Comparison of ENCODE assay signal across 28 cellular contexts in genomic region chr16:50139580-50139979, GRCh38.
"Had no signal": no experiment of that assay in that cellular context is flagged by ENCODE, and none has a peak within 500 bp of the region (broad histone marks: within the 10 kb centered on the region; RNA-seq: fewer than 3 reads in every experiment).

No MANE protein-coding gene starts in this region.

- H3K4me1 ChIP-seq: colonic mucosa, esophagus squamous epithelium, heart right ventricle, left lung, lower lobe of right lung had no signal

- H3K9me3 ChIP-seq: colonic mucosa, esophagus squamous epithelium, gastrocnemius medialis, heart right ventricle, left lung, lower lobe of right lung, mucosa of descending colon had no signal

- H3K27ac Mint-ChIP-seq: dendritic cell treated with granulocyte-macrophage colony-stimulating factor and Interleukin-4, amounts not matched to agents 40 ng/mL and 50 ng/mL, for 4 days; endodermal cell; mesothelial cell of epicardium had no signal

- H3K9me3 Mint-ChIP-seq: dendritic cell treated with granulocyte-macrophage colony-stimulating factor and Interleukin-4, amounts not matched to agents 40 ng/mL and 50 ng/mL, for 4 days; effector memory CD8-positive, alpha-beta T cell; naive B cell had no signal

- H3K4me1 Mint-ChIP-seq: endodermal cell, mesothelial cell of epicardium, naive B cell had no signal

- FAIRE-seq: endometrium, islet of Langerhans, keratinocyte had no signal

- H3K4me3 ChIP-seq: colonic mucosa, esophagus squamous epithelium, gastrocnemius medialis, heart right ventricle, left lung, lower lobe of right lung, mucosa of descending colon had no signal

- H3K27ac ChIP-seq: colonic mucosa, epithelial cell of prostate, esophagus squamous epithelium, gastrocnemius medialis, heart right ventricle, left lung, lower lobe of right lung had no signal

- H3K36me3 Mint-ChIP-seq: mesothelial cell of epicardium, naive B cell had no signal

- H3K4me3 Mint-ChIP-seq: dendritic cell treated with granulocyte-macrophage colony-stimulating factor and Interleukin-4, amounts not matched to agents 40 ng/mL and 50 ng/mL, for 4 days; effector memory CD8-positive, alpha-beta T cell; endodermal cell; mesothelial cell of epicardium; naive B cell had no signal

- ATAC-seq: effector memory CD8-positive, alpha-beta T cell; esophagus mucosa; gastrocnemius medialis; heart right ventricle; left cardiac atrium; left lung; left ventricle myocardium superior; lower lobe of right lung; mucosa of descending colon had no signal

- DNase-seq: colonic mucosa; cortex of kidney; effector CD8-positive, alpha-beta T cell; effector memory CD8-positive, alpha-beta T cell; endodermal cell; erythroblast; esophagus squamous epithelium; foreskin fibroblast; foreskin melanocyte; gastrocnemius medialis; glutamatergic neuron; head of caudate nucleus; heart right ventricle; hippocampal formation; left cardiac atrium; left lung; left ventricle myocardium superior; lower lobe of right lung; mesenchymal stem cell; mucosa of descending colon; naive B cell had no signal

- H3K27me3 Mint-ChIP-seq: dendritic cell treated with granulocyte-macrophage colony-stimulating factor and Interleukin-4, amounts not matched to agents 40 ng/mL and 50 ng/mL, for 4 days; effector memory CD8-positive, alpha-beta T cell had no signal
